In the genomic region with DNA sequence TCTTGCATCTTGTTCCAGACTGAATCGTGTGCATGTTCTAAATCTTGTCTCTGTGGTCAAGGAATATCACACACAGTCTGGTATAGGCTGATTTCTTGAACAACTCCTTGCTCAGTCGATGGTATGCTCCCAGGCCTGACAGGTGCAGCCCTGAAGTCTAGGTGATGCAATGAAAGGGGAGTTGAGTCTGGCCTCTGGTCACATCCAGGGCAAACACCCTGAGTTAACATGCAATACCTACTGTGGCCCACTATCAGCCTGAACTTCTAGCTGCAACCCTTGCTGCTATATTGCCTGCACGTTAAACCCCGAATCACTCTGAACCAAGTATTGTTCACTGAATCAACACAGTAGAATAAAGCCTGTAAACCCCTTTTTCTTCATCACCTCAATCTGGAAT, we compare ENCODE assay signal across 38 cellular contexts.
"Had no signal": no experiment of that assay in that cellular context is flagged by ENCODE, and none has a peak within 500 bp of the region (broad histone marks: within the 10 kb centered on the region; RNA-seq: fewer than 3 reads in every experiment).

No MANE protein-coding gene starts in this region.

- ATAC-seq: activated CD4-positive, alpha-beta T cell treated with anti-CD3 and anti-CD28 coated beads for 36 hours; activated CD8-positive, alpha-beta memory T cell treated with anti-CD3 and anti-CD28 coated beads, Interleukin-2, amount 10 ng/mL, durations not matched to agents 7 days and 5 days; activated CD8-positive, alpha-beta T cell treated with anti-CD3 and anti-CD28 coated beads, Interleukin-2, amount 10 ng/mL, durations not matched to agents 7 days and 5 days; activated naive CD8-positive, alpha-beta T cell treated with anti-CD3 and anti-CD28 coated beads, Interleukin-2, amount 50 U/mL, for 24 hours; body of pancreas; effector memory CD8-positive, alpha-beta T cell; foreskin keratinocyte; gastrocnemius medialis; heart left ventricle; T-helper 17 cell had no signal

- H3K27me3 Mint-ChIP-seq: activated CD4-positive, alpha-beta T cell treated with anti-CD3 and anti-CD28 coated beads for 36 hours; activated CD4-positive, alpha-beta T cell treated with anti-CD3 and anti-CD28 coated beads, Interleukin-2, amount 10 ng/mL, durations not matched to agents 24 days and 14 days; activated CD8-positive, alpha-beta memory T cell treated with anti-CD3 and anti-CD28 coated beads, Interleukin-2, amount 10 ng/mL, durations not matched to agents 7 days and 5 days; activated naive CD4-positive, alpha-beta T cell treated with anti-CD3 and anti-CD28 coated beads, Interleukin-2, amount 50 U/mL, for 24 hours; activated naive CD8-positive, alpha-beta T cell treated with anti-CD3 and anti-CD28 coated beads for 36 hours; activated naive CD8-positive, alpha-beta T cell treated with anti-CD3 and anti-CD28 coated beads, Interleukin-2, amount 50 U/mL, for 24 hours; effector memory CD8-positive, alpha-beta T cell; T-helper 17 cell had no signal

- H3K27ac Mint-ChIP-seq: activated CD4-positive, alpha-beta T cell treated with anti-CD3 and anti-CD28 coated beads for 36 hours; activated CD4-positive, alpha-beta T cell treated with anti-CD3 and anti-CD28 coated beads, Interleukin-2, amount 10 ng/mL, durations not matched to agents 24 days and 14 days; activated CD8-positive, alpha-beta memory T cell treated with anti-CD3 and anti-CD28 coated beads, Interleukin-2, amount 10 ng/mL, durations not matched to agents 7 days and 5 days; activated CD8-positive, alpha-beta T cell treated with anti-CD3 and anti-CD28 coated beads, Interleukin-2, amount 10 ng/mL, durations not matched to agents 7 days and 5 days; activated naive CD4-positive, alpha-beta T cell treated with anti-CD3 and anti-CD28 coated beads for 36 hours; activated naive CD4-positive, alpha-beta T cell treated with anti-CD3 and anti-CD28 coated beads, Interleukin-2, amount 50 U/mL, for 24 hours; activated naive CD8-positive, alpha-beta T cell treated with anti-CD3 and anti-CD28 coated beads for 36 hours; activated naive CD8-positive, alpha-beta T cell treated with anti-CD3 and anti-CD28 coated beads, Interleukin-2, amount 50 U/mL, for 24 hours; activated T-helper 1 cell treated with anti-CD3 and anti-CD28 coated beads, Interleukin-12 subunit alpha, Interleukin-12 subunit beta, Interleukin-2, Interleukin-4 antibody, amounts not matched to agents 30 ng/mL and 10 ng/mL and 1 ng/mL, durations not matched to agents 14 hours and 24 hours and 36 hours; activated T-helper 2 cell treated with anti-CD3 and anti-CD28 coated beads, Interferon-gamma antibody, Interleukin-2, Interleukin-4, amounts not matched to agents 10 μg/mL and 5 μg/mL and 100 μg/mL, durations not matched to agents 14 hours and 24 hours and 36 hours; effector memory CD8-positive, alpha-beta T cell; T-helper 17 cell; T-helper 2 cell treated with Interferon-gamma antibody and Interleukin-4, amounts not matched to agents 5 μg/mL and 100 μg/mL, for 36 hours had no signal

- H3K9me3 ChIP-seq: adrenal gland, body of pancreas, esophagus muscularis mucosa, gastrocnemius medialis, heart left ventricle had no signal

- H3K9me3 Mint-ChIP-seq: activated CD4-positive, alpha-beta T cell treated with anti-CD3 and anti-CD28 coated beads, Interleukin-2, amount 10 ng/mL, durations not matched to agents 24 days and 14 days; activated naive CD4-positive, alpha-beta T cell treated with anti-CD3 and anti-CD28 coated beads for 36 hours; activated naive CD8-positive, alpha-beta T cell treated with anti-CD3 and anti-CD28 coated beads for 36 hours; activated naive CD8-positive, alpha-beta T cell treated with anti-CD3 and anti-CD28 coated beads, Interleukin-2, amount 50 U/mL, for 24 hours; activated T-helper 1 cell treated with anti-CD3 and anti-CD28 coated beads, Interleukin-12 subunit alpha, Interleukin-12 subunit beta, Interleukin-2, Interleukin-4 antibody, amounts not matched to agents 30 ng/mL and 10 ng/mL and 1 ng/mL, durations not matched to agents 14 hours and 24 hours and 36 hours; activated T-helper 2 cell treated with anti-CD3 and anti-CD28 coated beads, Interferon-gamma antibody, Interleukin-2, Interleukin-4, amounts not matched to agents 10 μg/mL and 5 μg/mL and 100 μg/mL, durations not matched to agents 14 hours and 24 hours and 36 hours; effector memory CD8-positive, alpha-beta T cell; T-helper 2 cell treated with Interferon-gamma antibody and Interleukin-4, amounts not matched to agents 5 μg/mL and 100 μg/mL, for 36 hours had no signal

- H3K4me1 Mint-ChIP-seq: activated CD4-positive, alpha-beta T cell treated with anti-CD3 and anti-CD28 coated beads for 36 hours; activated CD4-positive, alpha-beta T cell treated with anti-CD3 and anti-CD28 coated beads, Interleukin-2, amount 10 ng/mL, durations not matched to agents 24 days and 14 days; activated CD8-positive, alpha-beta memory T cell treated with anti-CD3 and anti-CD28 coated beads, Interleukin-2, amount 10 ng/mL, durations not matched to agents 7 days and 5 days; activated naive CD8-positive, alpha-beta T cell treated with anti-CD3 and anti-CD28 coated beads, Interleukin-2, amount 50 U/mL, for 24 hours; T-helper 17 cell had no signal

- H3K4me1 ChIP-seq: adrenal gland, body of pancreas, esophagus muscularis mucosa, foreskin keratinocyte, gastrocnemius medialis, heart left ventricle had no signal

- DNase-seq: activated CD4-positive, alpha-beta T cell treated with anti-CD3 and anti-CD28 coated beads for 36 hours; activated CD4-positive, alpha-beta T cell treated with anti-CD3 and anti-CD28 coated beads, Interleukin-2, amount 10 ng/mL, durations not matched to agents 24 days and 14 days; activated CD4-positive, alpha-beta T cell treated with anti-CD3 and anti-CD28 coated beads, Interleukin-2, amount 50 U/mL, for 4 hours; activated CD4-positive, CD25-positive, alpha-beta regulatory T cell; activated CD4-positive, CD25-positive, alpha-beta regulatory T cell treated with anti-CD3 and anti-CD28 coated beads, Interleukin-2, amount 50 U/mL, for 72 hours; activated CD8-positive, alpha-beta memory T cell treated with anti-CD3 and anti-CD28 coated beads, Interleukin-2, amount 10 ng/mL, durations not matched to agents 7 days and 5 days; activated CD8-positive, alpha-beta memory T cell treated with anti-CD3 and anti-CD28 coated beads, Interleukin-2, amount 50 U/mL, for 4 hours; activated CD8-positive, alpha-beta T cell treated with anti-CD3 and anti-CD28 coated beads, Interleukin-2, amount 10 ng/mL, durations not matched to agents 7 days and 5 days; activated effector memory CD4-positive, alpha-beta T cell treated with anti-CD3 and anti-CD28 coated beads, Interleukin-2, amount 50 U/mL, for 16 hours; activated naive CD4-positive, alpha-beta T cell treated with anti-CD3 and anti-CD28 coated beads for 36 hours; activated naive CD8-positive, alpha-beta T cell treated with anti-CD3 and anti-CD28 coated beads for 36 hours; activated naive CD8-positive, alpha-beta T cell treated with anti-CD3 and anti-CD28 coated beads, Interleukin-2, amount 50 U/mL, for 24 hours; activated T-cell treated with anti-CD3 and anti-CD28 coated beads, Interleukin-2, amount 50 U/mL, for 1 hour; activated T-cell treated with anti-CD3 and anti-CD28 coated beads, Interleukin-2, amount 50 U/mL, for 48 hours; adrenal gland; amygdala; aorta; body of pancreas; caudate nucleus; cortex of kidney; dermis blood vessel endothelial cell; effector CD4-positive, alpha-beta T cell; effector memory CD8-positive, alpha-beta T cell; erythroblast; foreskin keratinocyte; gastrocnemius medialis; glutamatergic neuron; heart left ventricle; T-helper 1 cell; T-helper 17 cell; T1000; WERI-Rb-1 had no signal

- H3K36me3 Mint-ChIP-seq: activated CD8-positive, alpha-beta memory T cell treated with anti-CD3 and anti-CD28 coated beads, Interleukin-2, amount 10 ng/mL, durations not matched to agents 7 days and 5 days; activated naive CD4-positive, alpha-beta T cell treated with anti-CD3 and anti-CD28 coated beads, Interleukin-2, amount 50 U/mL, for 24 hours; activated naive CD8-positive, alpha-beta T cell treated with anti-CD3 and anti-CD28 coated beads for 36 hours had no signal

- H3K4me3 ChIP-seq: adrenal gland, body of pancreas, esophagus muscularis mucosa, gastrocnemius medialis, heart left ventricle had no signal

- H3K4me3 Mint-ChIP-seq: activated CD4-positive, alpha-beta T cell treated with anti-CD3 and anti-CD28 coated beads for 36 hours; activated CD4-positive, alpha-beta T cell treated with anti-CD3 and anti-CD28 coated beads, Interleukin-2, amount 10 ng/mL, durations not matched to agents 24 days and 14 days; activated CD8-positive, alpha-beta memory T cell treated with anti-CD3 and anti-CD28 coated beads, Interleukin-2, amount 10 ng/mL, durations not matched to agents 7 days and 5 days; activated CD8-positive, alpha-beta T cell treated with anti-CD3 and anti-CD28 coated beads, Interleukin-2, amount 10 ng/mL, durations not matched to agents 7 days and 5 days; activated naive CD4-positive, alpha-beta T cell treated with anti-CD3 and anti-CD28 coated beads for 36 hours; activated naive CD4-positive, alpha-beta T cell treated with anti-CD3 and anti-CD28 coated beads, Interleukin-2, amount 50 U/mL, for 24 hours; activated naive CD8-positive, alpha-beta T cell treated with anti-CD3 and anti-CD28 coated beads for 36 hours; activated naive CD8-positive, alpha-beta T cell treated with anti-CD3 and anti-CD28 coated beads, Interleukin-2, amount 50 U/mL, for 24 hours; activated T-helper 1 cell treated with anti-CD3 and anti-CD28 coated beads, Interleukin-12 subunit alpha, Interleukin-12 subunit beta, Interleukin-2, Interleukin-4 antibody, amounts not matched to agents 30 ng/mL and 10 ng/mL and 1 ng/mL, durations not matched to agents 14 hours and 24 hours and 36 hours; effector memory CD8-positive, alpha-beta T cell; T-helper 17 cell; T-helper 2 cell treated with Interferon-gamma antibody and Interleukin-4, amounts not matched to agents 5 μg/mL and 100 μg/mL, for 36 hours had no signal

- H3K27me3 ChIP-seq: adrenal gland, body of pancreas, esophagus muscularis mucosa, foreskin keratinocyte, gastrocnemius medialis, heart left ventricle had no signal

- H3K27ac ChIP-seq: adrenal gland, body of pancreas, esophagus muscularis mucosa, foreskin keratinocyte, gastrocnemius medialis, heart left ventricle, WERI-Rb-1 had no signal

- H3K36me3 ChIP-seq: adrenal gland, esophagus muscularis mucosa, gastrocnemius medialis, heart left ventricle, WERI-Rb-1 had no signal

- FAIRE-seq: colon had no signal
